In genomic region chr16:57475711-57476339, GRCh38 we compare ENCODE assay signal across 8 cellular contexts. TPM values are rescaled to one million over a fixed set of nuclear protein-coding genes. Genes with fewer than 3 reads are reported as not detected.
DNase-seq lines count a peak whose midpoint lies in the region; ATAC-seq and TF ChIP-seq lines count a peak whose summit lies in the region.

No MANE protein-coding gene starts in this region.

- peaks cover 42% of the 10 kb centered on the region for H3K4me1 Mint-ChIP-seq in progenitor cell of endocrine pancreas (ENCODE audit: low read depth)

- peaks cover 0 to 80% (median 19%) of the 10 kb centered on the region in 3 donors for H3K36me3 ChIP-seq in esophagus squamous epithelium

- peaks cover 9% of the 10 kb centered on the region for H3K36me3 Mint-ChIP-seq in progenitor cell of endocrine pancreas (ENCODE audit: insufficient read depth)

- H3K27me3 ChIP-seq in esophagus squamous epithelium, result no peaks in the 10 kb centered on the region

- peaks cover 23 to 57% (median 27%) of the 10 kb centered on the region in 3 donors for H3K4me1 ChIP-seq in esophagus squamous epithelium

- H3K27ac ChIP-seq in esophagus squamous epithelium, result peak overlapping the region in 1 of 4 donors; percentile 34

- H3K4me3 ChIP-seq in esophagus squamous epithelium, result no peak overlapping the region

- TF ChIP-seq POLR2A in esophagus squamous epithelium (IDR thresholded peaks at IDR 0.05), result no peak

- DNase-seq in NCI-H1417 (lab: John Stamatoyannopoulos, UW), result peak in 2 of 3 experiments; percentile 9 to 24
- no peak for DNase-seq in NCI-H1417 treated with DMSO at 0.1 percent for 48 hours (lab: John Stamatoyannopoulos, UW)
- DNase-seq in NCI-H510A treated with DMSO at 0.1 percent for 48 hours (lab: John Stamatoyannopoulos, UW), result peak; percentile 77
- DNase-seq in activated CD8-positive, alpha-beta memory T cell treated with anti-CD3 and anti-CD28 coated beads for 24 hours, result peak; percentile 90
- no peak for DNase-seq in esophagus squamous epithelium (lab: John Stamatoyannopoulos, UW)
- DNase-seq in progenitor cell of endocrine pancreas (ENCODE audit: low spot score, unreplicated experiment), result peak; percentile 59
- no peak for DNase-seq in C1 segment of cervical spinal cord (lab: John Stamatoyannopoulos, UW)

- peaks cover 2% of the 10 kb centered on the region for H3K27me3 Mint-ChIP-seq in progenitor cell of endocrine pancreas

- WGBS in esophagus squamous epithelium, 2 donors, result 20 to 28% methylated on average over 2 to 3 of the region's 12 CpGs

- H3K4me3 Mint-ChIP-seq in progenitor cell of endocrine pancreas (ENCODE audit: low read depth), result no peak overlapping the region

- H3K27ac Mint-ChIP-seq in progenitor cell of endocrine pancreas, result no peak overlapping the region

- intact Hi-C loops in esophagus squamous epithelium (cut with DNase I), result loop anchor here (10.0 kb wide), 1 partner anchor 49 kb away; no protein-coding TSS in a partner anchor

- H3K9me3 ChIP-seq in esophagus squamous epithelium, result no peaks in the 10 kb centered on the region

- H3K9me3 Mint-ChIP-seq in progenitor cell of endocrine pancreas (ENCODE audit: low read depth), result no peaks in the 10 kb centered on the region

- ATAC-seq in HG02759 (IDR thresholded peaks at IDR 0.05; ENCODE audit: unreplicated experiment), result peak; percentile 92

- TF ChIP-seq CTCF in esophagus squamous epithelium (IDR thresholded peaks at IDR 0.05) (peak in 4 of 6 experiments; percentile 20 to 36 (median 30)), progenitor cell of endocrine pancreas (IDR thresholded peaks at IDR 0.05; ENCODE audit: unreplicated experiment) (peak; percentile 67)

RNA-seq across cellular contexts. Expression of gene DOK4, which starts 10.5 kb away (rescaled TPM):
- 10 to 100 TPM; 20.7 to 42.7 (median 28.8) TPM for total RNA-seq in esophagus squamous epithelium
- total RNA-seq in progenitor cell of endocrine pancreas, result 35.0 and 38.6 TPM in 2 replicates

RNA-seq across cellular contexts. Expression of gene POLR2C, which starts 13.3 kb away (rescaled TPM):
- total RNA-seq in esophagus squamous epithelium (10 to 100 TPM; 58.8 to 86.8 (median 71.1) TPM), progenitor cell of endocrine pancreas (68.5 and 69.6 TPM in 2 replicates)

RNA-seq across cellular contexts. Expression of gene COQ9, which starts 28.5 kb away (rescaled TPM):
- total RNA-seq in esophagus squamous epithelium (10 to 100 TPM; 43.6 to 62.0 (median 53.4) TPM), progenitor cell of endocrine pancreas (70.2 and 74.5 TPM in 2 replicates)

RNA-seq across cellular contexts. Expression of gene CIAPIN1, which starts 28.6 kb away (rescaled TPM):
- total RNA-seq in esophagus squamous epithelium (10 to 100 TPM; 30.5 to 42.9 (median 33.5) TPM), progenitor cell of endocrine pancreas (79.3 and 83.3 TPM in 2 replicates)

Comparison
In these comparisons a context has a peak if more than half of its experiments do, and no peak if none do; other contexts are left out.
1. DNase-seq: peak in NCI-H1417 (2 of 3), NCI-H510A treated with DMSO at 0.1 percent for 48 hours (single experiment), activated CD8-positive, alpha-beta memory T cell treated with anti-CD3 and anti-CD28 coated beads for 24 hours (single experiment) and progenitor cell of endocrine pancreas (single experiment); none in NCI-H1417 treated with DMSO at 0.1 percent for 48 hours (single experiment), esophagus squamous epithelium (single experiment) and C1 segment of cervical spinal cord (0 of 14).